In genomic region chr12:18943200-18943599, GRCh38 we compare ENCODE assay signal across 32 cellular contexts.
"Had no signal": no experiment of that assay in that cellular context is flagged by ENCODE, and none has a peak within 500 bp of the region (broad histone marks: within the 10 kb centered on the region; RNA-seq: fewer than 3 reads in every experiment).

No MANE protein-coding gene starts in this region.

- H3K27ac ChIP-seq: adrenal gland, body of pancreas, esophagus muscularis mucosa, foreskin keratinocyte, gastrocnemius medialis had no signal

- H3K27me3 ChIP-seq: adrenal gland, body of pancreas, esophagus muscularis mucosa, foreskin keratinocyte, gastrocnemius medialis had no signal

- H3K36me3 Mint-ChIP-seq: activated CD4-positive, alpha-beta memory T cell treated with anti-CD3 and anti-CD28 coated beads for 36 hours; activated CD8-positive, alpha-beta memory T cell treated with anti-CD3 and anti-CD28 coated beads, Interleukin-2, amount 10 ng/mL, durations not matched to agents 7 days and 5 days; activated naive CD4-positive, alpha-beta T cell treated with anti-CD3 and anti-CD28 coated beads, Interleukin-2, amount 50 U/mL, for 24 hours; activated naive CD8-positive, alpha-beta T cell treated with anti-CD3 and anti-CD28 coated beads for 36 hours had no signal

- H3K36me3 ChIP-seq: adrenal gland, esophagus muscularis mucosa, gastrocnemius medialis had no signal

- ATAC-seq: activated CD4-positive, alpha-beta T cell treated with anti-CD3 and anti-CD28 coated beads for 36 hours; activated CD8-positive, alpha-beta memory T cell treated with anti-CD3 and anti-CD28 coated beads, Interleukin-2, amount 10 ng/mL, durations not matched to agents 7 days and 5 days; activated CD8-positive, alpha-beta T cell treated with anti-CD3 and anti-CD28 coated beads, Interleukin-2, amount 10 ng/mL, durations not matched to agents 7 days and 5 days; activated naive CD8-positive, alpha-beta T cell treated with anti-CD3 and anti-CD28 coated beads, Interleukin-2, amount 50 U/mL, for 24 hours; body of pancreas; effector memory CD8-positive, alpha-beta T cell; foreskin keratinocyte; gastrocnemius medialis had no signal

- H3K4me3 Mint-ChIP-seq: activated CD4-positive, alpha-beta memory T cell treated with anti-CD3 and anti-CD28 coated beads for 36 hours; activated CD4-positive, alpha-beta T cell treated with anti-CD3 and anti-CD28 coated beads for 36 hours; activated CD4-positive, alpha-beta T cell treated with anti-CD3 and anti-CD28 coated beads, Interleukin-2, amount 10 ng/mL, durations not matched to agents 24 days and 14 days; activated CD8-positive, alpha-beta memory T cell treated with anti-CD3 and anti-CD28 coated beads, Interleukin-2, amount 10 ng/mL, durations not matched to agents 7 days and 5 days; activated CD8-positive, alpha-beta T cell treated with anti-CD3 and anti-CD28 coated beads, Interleukin-2, amount 10 ng/mL, durations not matched to agents 7 days and 5 days; activated naive CD4-positive, alpha-beta T cell treated with anti-CD3 and anti-CD28 coated beads for 36 hours; activated naive CD4-positive, alpha-beta T cell treated with anti-CD3 and anti-CD28 coated beads, Interleukin-2, amount 50 U/mL, for 24 hours; activated naive CD8-positive, alpha-beta T cell treated with anti-CD3 and anti-CD28 coated beads for 36 hours; activated naive CD8-positive, alpha-beta T cell treated with anti-CD3 and anti-CD28 coated beads, Interleukin-2, amount 50 U/mL, for 24 hours; activated T-helper 1 cell treated with anti-CD3 and anti-CD28 coated beads, Interleukin-12 subunit alpha, Interleukin-12 subunit beta, Interleukin-2, Interleukin-4 antibody, amounts not matched to agents 30 ng/mL and 10 ng/mL and 1 ng/mL, durations not matched to agents 14 hours and 24 hours and 36 hours; effector memory CD8-positive, alpha-beta T cell had no signal

- H3K4me1 Mint-ChIP-seq: activated CD4-positive, alpha-beta T cell treated with anti-CD3 and anti-CD28 coated beads for 36 hours; activated CD4-positive, alpha-beta T cell treated with anti-CD3 and anti-CD28 coated beads, Interleukin-2, amount 10 ng/mL, durations not matched to agents 24 days and 14 days; activated CD8-positive, alpha-beta memory T cell treated with anti-CD3 and anti-CD28 coated beads, Interleukin-2, amount 10 ng/mL, durations not matched to agents 7 days and 5 days; activated naive CD4-positive, alpha-beta T cell treated with anti-CD3 and anti-CD28 coated beads, Interleukin-2, amount 50 U/mL, for 24 hours; activated naive CD8-positive, alpha-beta T cell treated with anti-CD3 and anti-CD28 coated beads for 36 hours; activated naive CD8-positive, alpha-beta T cell treated with anti-CD3 and anti-CD28 coated beads, Interleukin-2, amount 50 U/mL, for 24 hours had no signal

- H3K27me3 Mint-ChIP-seq: activated CD4-positive, alpha-beta memory T cell treated with anti-CD3 and anti-CD28 coated beads for 36 hours; activated CD4-positive, alpha-beta T cell treated with anti-CD3 and anti-CD28 coated beads for 36 hours; activated CD4-positive, alpha-beta T cell treated with anti-CD3 and anti-CD28 coated beads, Interleukin-2, amount 10 ng/mL, durations not matched to agents 24 days and 14 days; activated CD8-positive, alpha-beta memory T cell treated with anti-CD3 and anti-CD28 coated beads, Interleukin-2, amount 10 ng/mL, durations not matched to agents 7 days and 5 days; activated naive CD4-positive, alpha-beta T cell treated with anti-CD3 and anti-CD28 coated beads, Interleukin-2, amount 50 U/mL, for 24 hours; activated naive CD8-positive, alpha-beta T cell treated with anti-CD3 and anti-CD28 coated beads for 36 hours; activated naive CD8-positive, alpha-beta T cell treated with anti-CD3 and anti-CD28 coated beads, Interleukin-2, amount 50 U/mL, for 24 hours had no signal

- H3K9me3 Mint-ChIP-seq: activated CD4-positive, alpha-beta memory T cell treated with anti-CD3 and anti-CD28 coated beads for 36 hours; activated CD4-positive, alpha-beta T cell treated with anti-CD3 and anti-CD28 coated beads, Interleukin-2, amount 10 ng/mL, durations not matched to agents 24 days and 14 days; activated naive CD4-positive, alpha-beta T cell treated with anti-CD3 and anti-CD28 coated beads for 36 hours; activated naive CD4-positive, alpha-beta T cell treated with anti-CD3 and anti-CD28 coated beads, Interleukin-2, amount 50 U/mL, for 24 hours; activated naive CD8-positive, alpha-beta T cell treated with anti-CD3 and anti-CD28 coated beads for 36 hours; activated naive CD8-positive, alpha-beta T cell treated with anti-CD3 and anti-CD28 coated beads, Interleukin-2, amount 50 U/mL, for 24 hours; activated T-helper 1 cell treated with anti-CD3 and anti-CD28 coated beads, Interleukin-12 subunit alpha, Interleukin-12 subunit beta, Interleukin-2, Interleukin-4 antibody, amounts not matched to agents 30 ng/mL and 10 ng/mL and 1 ng/mL, durations not matched to agents 14 hours and 24 hours and 36 hours; activated T-helper 2 cell treated with anti-CD3 and anti-CD28 coated beads, Interferon-gamma antibody, Interleukin-2, Interleukin-4, amounts not matched to agents 10 μg/mL and 5 μg/mL and 100 μg/mL, durations not matched to agents 14 hours and 24 hours and 36 hours; effector memory CD8-positive, alpha-beta T cell had no signal

- H3K4me3 ChIP-seq: body of pancreas, esophagus muscularis mucosa, gastrocnemius medialis had no signal

- FAIRE-seq: colon had no signal

- H3K27ac Mint-ChIP-seq: activated CD4-positive, alpha-beta memory T cell treated with anti-CD3 and anti-CD28 coated beads for 36 hours; activated CD4-positive, alpha-beta T cell treated with anti-CD3 and anti-CD28 coated beads for 36 hours; activated CD4-positive, alpha-beta T cell treated with anti-CD3 and anti-CD28 coated beads, Interleukin-2, amount 10 ng/mL, durations not matched to agents 24 days and 14 days; activated CD8-positive, alpha-beta memory T cell treated with anti-CD3 and anti-CD28 coated beads, Interleukin-2, amount 10 ng/mL, durations not matched to agents 7 days and 5 days; activated CD8-positive, alpha-beta T cell treated with anti-CD3 and anti-CD28 coated beads, Interleukin-2, amount 10 ng/mL, durations not matched to agents 7 days and 5 days; activated naive CD4-positive, alpha-beta T cell treated with anti-CD3 and anti-CD28 coated beads for 36 hours; activated naive CD4-positive, alpha-beta T cell treated with anti-CD3 and anti-CD28 coated beads, Interleukin-2, amount 50 U/mL, for 24 hours; activated naive CD8-positive, alpha-beta T cell treated with anti-CD3 and anti-CD28 coated beads for 36 hours; activated naive CD8-positive, alpha-beta T cell treated with anti-CD3 and anti-CD28 coated beads, Interleukin-2, amount 50 U/mL, for 24 hours; activated T-helper 1 cell treated with anti-CD3 and anti-CD28 coated beads, Interleukin-12 subunit alpha, Interleukin-12 subunit beta, Interleukin-2, Interleukin-4 antibody, amounts not matched to agents 30 ng/mL and 10 ng/mL and 1 ng/mL, durations not matched to agents 14 hours and 24 hours and 36 hours; activated T-helper 2 cell treated with anti-CD3 and anti-CD28 coated beads, Interferon-gamma antibody, Interleukin-2, Interleukin-4, amounts not matched to agents 10 μg/mL and 5 μg/mL and 100 μg/mL, durations not matched to agents 14 hours and 24 hours and 36 hours; effector memory CD8-positive, alpha-beta T cell had no signal

- DNase-seq: activated CD4-positive, alpha-beta memory T cell treated with anti-CD3 and anti-CD28 coated beads for 36 hours; activated CD4-positive, alpha-beta T cell treated with anti-CD3 and anti-CD28 coated beads for 36 hours; activated CD4-positive, alpha-beta T cell treated with anti-CD3 and anti-CD28 coated beads, Interleukin-2, amount 10 ng/mL, durations not matched to agents 24 days and 14 days; activated CD4-positive, CD25-positive, alpha-beta regulatory T cell; activated CD4-positive, CD25-positive, alpha-beta regulatory T cell treated with anti-CD3 and anti-CD28 coated beads, Interleukin-2, amount 50 U/mL, for 72 hours; activated CD8-positive, alpha-beta memory T cell treated with anti-CD3 and anti-CD28 coated beads, Interleukin-2, amount 10 ng/mL, durations not matched to agents 7 days and 5 days; activated CD8-positive, alpha-beta memory T cell treated with anti-CD3 and anti-CD28 coated beads, Interleukin-2, amount 50 U/mL, for 4 hours; activated CD8-positive, alpha-beta T cell treated with anti-CD3 and anti-CD28 coated beads, Interleukin-2, amount 10 ng/mL, durations not matched to agents 7 days and 5 days; activated effector memory CD4-positive, alpha-beta T cell treated with anti-CD3 and anti-CD28 coated beads, Interleukin-2, amount 50 U/mL, for 16 hours; activated naive CD4-positive, alpha-beta T cell treated with anti-CD3 and anti-CD28 coated beads for 36 hours; activated naive CD8-positive, alpha-beta T cell treated with anti-CD3 and anti-CD28 coated beads for 36 hours; activated naive CD8-positive, alpha-beta T cell treated with anti-CD3 and anti-CD28 coated beads, Interleukin-2, amount 50 U/mL, for 24 hours; activated T-cell treated with anti-CD3 and anti-CD28 coated beads, Interleukin-2, amount 50 U/mL, for 1 hour; activated T-cell treated with anti-CD3 and anti-CD28 coated beads, Interleukin-2, amount 50 U/mL, for 48 hours; adrenal gland; amygdala; aorta; body of pancreas; cortex of kidney; dermis blood vessel endothelial cell; effector CD4-positive, alpha-beta T cell; effector memory CD8-positive, alpha-beta T cell; erythroblast; foreskin keratinocyte; gastrocnemius medialis; glutamatergic neuron; T-helper 2 cell had no signal

- H3K4me1 ChIP-seq: adrenal gland, body of pancreas, esophagus muscularis mucosa, foreskin keratinocyte, gastrocnemius medialis had no signal

- H3K9me3 ChIP-seq: adrenal gland, body of pancreas, esophagus muscularis mucosa, gastrocnemius medialis had no signal
